Comparison of ENCODE assay signal across 8 cellular contexts in genomic region chr13:19633340-19634128, GRCh38. TPM values are rescaled to one million over a fixed set of nuclear protein-coding genes. Genes with fewer than 3 reads are reported as not detected.
A peak's percentile ranks its signal among the peaks of the same experiment; 100 is the strongest.
DNase-seq lines count a peak whose midpoint lies in the region; ATAC-seq and TF ChIP-seq lines count a peak whose summit lies in the region.

Gene MPHOSPH8 (plus strand): TSS chr13:19633659. CDS start chr13:19633749, 90 bp downstream.

- H3K27ac ChIP-seq in liver (ENCODE audit: low read depth in 1 of 2, low read length in 2 of 2) = peak within 1 kb of the TSS; percentile 82 to 87

- no peaks in the 10 kb centered on the region for H3K9me3 ChIP-seq in liver (ENCODE audit: control insufficient read depth in 4 of 4, low read length in 3 of 4)

- H3K36me3 ChIP-seq in liver (ENCODE audit: control insufficient read depth in 4 of 4, insufficient read depth in 3 of 4, low read depth in 1 of 4, low read length in 3 of 4) = peaks cover 0 to 3% (median 1%) of the 10 kb centered on the region in 4 donors

- peak in 1 of 2 donors; percentile 43 for TF ChIP-seq RAD21 in liver (IDR thresholded peaks at IDR 0.05)

- ATAC-seq in GM19372 (IDR thresholded peaks at IDR 0.05; ENCODE audit: low read depth, unreplicated experiment) (peak; percentile 99), HG03558 (IDR thresholded peaks at IDR 0.05; ENCODE audit: extremely low read depth, unreplicated experiment) (peak; percentile 94)

- H3K9ac ChIP-seq in liver (ENCODE audit: low read depth in 1 of 2, low read length in 2 of 2) = peak within 1 kb of the TSS; percentile 59 to 76

- no peak for TF ChIP-seq CTCF in liver (IDR thresholded peaks at IDR 0.05; ENCODE audit: low read depth, low read length, missing input control)

- DNase-seq in C1 segment of cervical spinal cord (lab: John Stamatoyannopoulos, UW) (peak; percentile 59 to 93 (median 91)), NCI-H748 treated with DMSO at 0.1 percent for 48 hours (lab: John Stamatoyannopoulos, UW) (peak; percentile 98), dermis microvascular lymphatic vessel endothelial cell (ENCODE audit: low read depth in 2 of 2) (peak; percentile 93 to 97)
- DNase-seq in activated CD4-positive, alpha-beta T cell treated with anti-CD3 and anti-CD28 coated beads, Interleukin-2, amount 50 U/mL, for 4 hours = peak; percentile 91 to 92
- DNase-seq in stimulated activated CD4-positive, alpha-beta T cell treated with anti-CD3 and anti-CD28 coated beads, Interleukin-4, amount 100 ng/mL, for 24 hours = peak; percentile 94

- peak within 1 kb of the TSS; percentile 65 to 97 (median 83) for H3K4me3 ChIP-seq in liver (ENCODE audit: low read depth in 1 of 3, low read length in 3 of 3)

- peaks cover 2 to 23% (median 11%) of the 10 kb centered on the region in 4 donors for H3K4me1 ChIP-seq in liver (ENCODE audit: control insufficient read depth in 4 of 4, insufficient read depth in 4 of 4, low read length in 3 of 4)

- H3K27me3 ChIP-seq in liver (ENCODE audit: control insufficient read depth in 4 of 4, insufficient read depth in 4 of 4, low read length in 3 of 4) = no peaks in the 10 kb centered on the region

- WGBS in liver = under 1% methylated on average over 68 of the region's 68 CpGs

TF ChIP-seq in liver, 16 proteins besides CTCF, POLR2A, EP300 and RAD21:
- TF ChIP-seq REST (IDR thresholded peaks at IDR 0.05) (peak; percentile 60), FOXA1 (IDR thresholded peaks at IDR 0.05) (no peak), RXRA (IDR thresholded peaks at IDR 0.05) (peak; percentile 29 to 41), MAX (IDR thresholded peaks at IDR 0.05) (no peak), HNF4G (IDR thresholded peaks at IDR 0.05) (no peak), GABPA (IDR thresholded peaks at IDR 0.05 in 1 of 2, conservative IDR thresholded peaks at IDR 0.05 in 1 of 2) (peak; percentile 20 to 81), TAF1 (conservative IDR thresholded peaks at IDR 0.05) (peak; percentile 52), FOXA2 (IDR thresholded peaks at IDR 0.05) (no peak), NR2F2 (IDR thresholded peaks at IDR 0.05) (peak; percentile 85), HNF4A (conservative IDR thresholded peaks at IDR 0.05) (peak in 1 of 2 donors; percentile 13), SP1 (IDR thresholded peaks at IDR 0.05) (peak; percentile 97), JUND (IDR thresholded peaks at IDR 0.05) (no peak), EGR1 (IDR thresholded peaks at IDR 0.05; ENCODE audit: low read depth in 2 of 2) (peak in 1 of 2 donors; percentile 14), ZBTB33 (IDR thresholded peaks at IDR 0.05) (peak; percentile 37), ATF3 (IDR thresholded peaks at IDR 0.05) (no peak), YY1 (IDR thresholded peaks at IDR 0.05) (peak; percentile 68)

RNA-seq across cellular contexts. Expression of gene MPHOSPH8, which starts in this region (rescaled TPM):
- total RNA-seq in dermis microvascular lymphatic vessel endothelial cell = 9.1 and 11.1 TPM in 2 replicates
- 10 to 100 TPM; 13.3 to 14.2 TPM for total RNA-seq in liver
- polyA plus RNA-seq in liver = 10 to 100 TPM in 1 of 2 donors, 1 to 10 TPM in 1; 8.4 to 11.4 TPM

Comparison
In these comparisons a context has a peak if more than half of its experiments do, and no peak if none do; other contexts are left out.
1. Peak in every context shown above with its lines: DNase-seq, ATAC-seq, H3K4me3 ChIP-seq and H3K27ac ChIP-seq.